ENCODE assay signal across 8 cellular contexts in genomic region chr1:26692793-26693490, GRCh38. TPM values are rescaled to one million over a fixed set of nuclear protein-coding genes. Genes with fewer than 3 reads are reported as not detected.
DNase-seq lines count a peak whose midpoint lies in the region; ATAC-seq, FAIRE-seq and TF ChIP-seq lines count a peak whose summit lies in the region.

No MANE protein-coding gene starts in this region.

- peak overlapping the region in 3 of 4 experiments; percentile 42 to 75 (median 65); a peak in 5 of 7 replicates for H3K9ac ChIP-seq in H1 (replicated peaks in 1 of 4; ENCODE audit: extremely low read depth in 1 of 4, low read depth in 3 of 4, low read length in 3 of 4)

- no peak overlapping the region for H2AK5ac ChIP-seq in H1 (ENCODE audit: low read depth, low read length)

- H4K20me1 ChIP-seq in H1 (replicated peaks in 1 of 2; ENCODE audit: control insufficient read depth in 1 of 2, insufficient read depth in 2 of 2, low read length in 2 of 2): peaks cover 0 to 2% of the 10 kb centered on the region in 2 experiments

- H2AFZ ChIP-seq in H1 (ENCODE audit: low read length): no peak overlapping the region

- no peak overlapping the region for H4K8ac ChIP-seq in H1 (ENCODE audit: extremely low read depth, insufficient read depth, low read length)

- TF ChIP-seq CTCF in H1 (IDR thresholded peaks at IDR 0.05; ENCODE audit: control extremely low read depth in 1 of 3, insufficient read depth in 1 of 3, low read depth in 1 of 3, low read length in 3 of 3): no peak

- H3K79me2 ChIP-seq in H1 (ENCODE audit: control insufficient read depth in 1 of 2, insufficient read depth in 2 of 2, low read length in 2 of 2): peaks cover 10 to 16% of the 10 kb centered on the region in 2 experiments

- H3K9me3 Mint-ChIP-seq in activated CD8-positive, alpha-beta memory T cell treated with anti-CD3 and anti-CD28 coated beads, Interleukin-2, amount 10 ng/mL, durations not matched to agents 7 days and 5 days (ENCODE audit: low read depth): no peaks in the 10 kb centered on the region

- peaks cover 32% of the 10 kb centered on the region for H3K4me1 Mint-ChIP-seq in activated CD8-positive, alpha-beta memory T cell treated with anti-CD3 and anti-CD28 coated beads, Interleukin-2, amount 10 ng/mL, durations not matched to agents 7 days and 5 days

- no peak for TF ChIP-seq EP300 in H1 (IDR thresholded peaks at IDR 0.05; ENCODE audit: borderline replicate concordance in 1 of 2, low read depth in 2 of 2, low read length in 2 of 2)

- H2BK120ac ChIP-seq in H1 (replicated peaks; ENCODE audit: low read depth, low read length): peak overlapping the region; percentile 70

- no peaks in the 10 kb centered on the region for H3K36me3 Mint-ChIP-seq in activated CD8-positive, alpha-beta memory T cell treated with anti-CD3 and anti-CD28 coated beads, Interleukin-2, amount 10 ng/mL, durations not matched to agents 7 days and 5 days

- peak overlapping the region; percentile 1; the same call in 1 of the 2 replicates for H2BK15ac ChIP-seq in H1 (ENCODE audit: low read length)

- no peaks in the 10 kb centered on the region for H3K27me3 ChIP-seq in H1 (replicated peaks in 1 of 4; ENCODE audit: control insufficient read depth in 3 of 4, extremely low read depth in 1 of 4, insufficient read depth in 3 of 4, low read length in 3 of 4)

- TF ChIP-seq RAD21 in H1 (IDR thresholded peaks at IDR 0.05 in 1 of 2, conservative IDR thresholded peaks at IDR 0.05 in 1 of 2; ENCODE audit: low read depth in 2 of 2, low read length in 2 of 2): peak; percentile 2 to 5; a peak in 1 of 4 replicates

- peak overlapping the region; percentile 69 for H2BK5ac ChIP-seq in H1 (ENCODE audit: low read depth, low read length)

- no peak overlapping the region for H3K14ac ChIP-seq in H1 (ENCODE audit: insufficient read length)

- WGBS in H1 (ENCODE audit: extremely low coverage in 1 of 2, insufficient coverage in 1 of 2, insufficient read length in 1 of 2, insufficient replicate concordance in 2 of 2, low coverage in 1 of 2, low lambda C conversion rate in 2 of 2, missing lambda C conversion rate in 1 of 2), 2 experiments: 3% methylated on average over 32 of the region's 34 CpGs; no CpG with 5 or more reads in 1 of the 2 experiments

- H3K27ac Mint-ChIP-seq in activated CD8-positive, alpha-beta memory T cell treated with anti-CD3 and anti-CD28 coated beads, Interleukin-2, amount 10 ng/mL, durations not matched to agents 7 days and 5 days: peak overlapping the region; percentile 98

- peak overlapping the region; percentile 53 for H2BK12ac ChIP-seq in H1 (ENCODE audit: low read depth, low read length)

- peak in 1 of 2 experiments; percentile 10; a peak in 1 of 3 replicates for TF ChIP-seq POLR2A in H1 (IDR thresholded peaks at IDR 0.05; ENCODE audit: control extremely low read depth in 1 of 2, low read depth in 2 of 2, low read length in 2 of 2)

- H3K36me3 ChIP-seq in H1 (ENCODE audit: control insufficient read depth in 2 of 4, insufficient read depth in 4 of 4, low read length in 3 of 4): no peaks in the 10 kb centered on the region

- peaks cover 11% of the 10 kb centered on the region for H3K23me2 ChIP-seq in H1 (ENCODE audit: low read depth, low read length)

- no peak overlapping the region for H3K4ac ChIP-seq in H1 (replicated peaks; ENCODE audit: insufficient read length, low read depth, low read length)

- H3K4me2 ChIP-seq in H1 (ENCODE audit: insufficient read depth in 1 of 2, low read depth in 2 of 2, low read length in 2 of 2): peak overlapping the region; percentile 75 to 86

- 0 out of 2 replicates have a peak, but pooled peaks cover 1% of the 10 kb centered on the region for H3K79me1 ChIP-seq in H1 (ENCODE audit: low read depth, low read length)

- no peak overlapping the region for H3K23ac ChIP-seq in H1 (ENCODE audit: insufficient read length)

- peak overlapping the region; percentile 84 for H3K56ac ChIP-seq in H1 (replicated peaks; ENCODE audit: insufficient read length, low read depth, low read length)

- H2BK20ac ChIP-seq in H1 (ENCODE audit: low read length): no peak overlapping the region

- no peaks in the 10 kb centered on the region for H3K27me3 Mint-ChIP-seq in activated CD8-positive, alpha-beta memory T cell treated with anti-CD3 and anti-CD28 coated beads, Interleukin-2, amount 10 ng/mL, durations not matched to agents 7 days and 5 days

- DNase-seq in A172 (ENCODE audit: low spot score): peak; percentile 91
- peak; percentile 87 for DNase-seq in HTR-8/SVneo (ENCODE audit: insufficient read length, low spot score)
- DNase-seq in NOMO-1 treated with dmso at 0.1 percent for 144 hours (lab: John Stamatoyannopoulos, UW; ENCODE audit: unreplicated experiment): peak; percentile 99
- peak; percentile 96 for DNase-seq in activated CD8-positive, alpha-beta memory T cell treated with anti-CD3 and anti-CD28 coated beads, Interleukin-2, amount 10 ng/mL, durations not matched to agents 7 days and 5 days
- DNase-seq in H1 (ENCODE audit: low read depth in 1 of 2, low spot score in 2 of 2): peak; percentile 92 to 93
- DNase-seq in medulla oblongata (ENCODE audit: extremely low spot score): peak; percentile 96
- DNase-seq in stimulated activated CD4-positive, alpha-beta T cell treated with anti-CD3 and anti-CD28 coated beads, TNF-alpha, amount 100 ng/mL, for 4 hours (ENCODE audit: low read depth in 3 of 3): peak; percentile 56 to 77 (median 70)

- peak overlapping the region; percentile 67 for H3K27ac ChIP-seq in H1 (ENCODE audit: low read depth, low read length)

- peak; percentile 76 for FAIRE-seq in HTR-8/SVneo (lab: Jason Lieb, UNC)
- FAIRE-seq in H1 (lab: Jason Lieb, UNC): peak; percentile 91

- peak overlapping the region; percentile 71 for H4K91ac ChIP-seq in H1 (replicated peaks; ENCODE audit: insufficient read length, low read length)

- peak overlapping the region; percentile 66; the same call in 1 of the 2 replicates for H3K18ac ChIP-seq in H1 (ENCODE audit: extremely low read depth, low read length)

- H3K4me3 Mint-ChIP-seq in activated CD8-positive, alpha-beta memory T cell treated with anti-CD3 and anti-CD28 coated beads, Interleukin-2, amount 10 ng/mL, durations not matched to agents 7 days and 5 days: peak overlapping the region; percentile 91

- H4K5ac ChIP-seq in H1 (ENCODE audit: insufficient read length, low read depth, low read length): peak overlapping the region; percentile 65

- peak; percentile 39 for ATAC-seq in GM18870 (IDR thresholded peaks at IDR 0.05; ENCODE audit: unreplicated experiment)
- ATAC-seq in activated CD8-positive, alpha-beta memory T cell treated with anti-CD3 and anti-CD28 coated beads, Interleukin-2, amount 10 ng/mL, durations not matched to agents 7 days and 5 days: peak; percentile 32

- POLR2A ChIA-PET in H1 (lab: Charles Lee; ENCODE audit: partially characterized antibody): interaction anchor here (1.0 to 14.4 kb wide), 12 partner anchors 10 to 207 kb away, joined by 3 to 118 read pairs (median 6); partner anchors contain the start of genes GPATCH3 and PIGV

- H3K9me3 ChIP-seq in H1 (ENCODE audit: insufficient read depth in 2 of 2, low read depth in 1 of 2, low read length in 1 of 2): no peaks in the 10 kb centered on the region

- CTCF ChIA-PET in activated CD8-positive, alpha-beta memory T cell treated with anti-CD3 and anti-CD28 coated beads, Interleukin-2, amount 10 ng/mL, durations not matched to agents 7 days and 5 days (lab: Charles Lee): interaction anchor here (0.7 to 5.4 kb wide), 21 partner anchors 9 to 221 kb away, joined by 3 to 79 read pairs (median 4); partner anchors contain the start of gene PIGV
- CTCF ChIA-PET in H1 (lab: Charles Lee; ENCODE audit: partially characterized antibody): interaction anchor here (0.6 to 5.1 kb wide), 16 partner anchors 9 to 93 kb away, joined by 3 to 41 read pairs (median 4); no protein-coding TSS in a partner anchor

- H3K4me1 ChIP-seq in H1 (replicated peaks in 1 of 4; ENCODE audit: control insufficient read depth in 3 of 4, insufficient read depth in 4 of 4, low read length in 3 of 4): peaks cover 9 to 14% (median 13%) of the 10 kb centered on the region in 4 experiments; a peak in 6 of 7 replicates

- H3K4me3 ChIP-seq in H1 (ENCODE audit: extremely low read depth in 1 of 4, insufficient read depth in 2 of 4, low read depth in 3 of 4, low read length in 4 of 4): peak overlapping the region; percentile 56 to 95 (median 59)

TF ChIP-seq in H1, 55 proteins besides CTCF, POLR2A, EP300 and RAD21 (continues in another document):
- TF ChIP-seq YY1 (IDR thresholded peaks at IDR 0.05; ENCODE audit: low read depth, low read length): peak; percentile 75
- no peak for TF ChIP-seq ZNF274 (IDR thresholded peaks at IDR 0.05; ENCODE audit: borderline replicate concordance, extremely low read depth, low read length)
- peak; percentile 28; the same call in 1 of the 2 replicates for TF ChIP-seq GTF2F1 (IDR thresholded peaks at IDR 0.05; ENCODE audit: borderline replicate concordance, low read depth, low read length)
- no peak for TF ChIP-seq BCL11A (IDR thresholded peaks at IDR 0.05; ENCODE audit: low read depth in 2 of 2, low read length in 2 of 2)
- no peak for TF ChIP-seq SP2 (IDR thresholded peaks at IDR 0.05; ENCODE audit: low read length)
- TF ChIP-seq POU5F1 (IDR thresholded peaks at IDR 0.05; ENCODE audit: low read depth, low read length): no peak
- TF ChIP-seq SP4 (IDR thresholded peaks at IDR 0.05; ENCODE audit: low read length): no peak
- 0 out of 2 replicates have a peak, but pooled peaks have one; percentile 55 for TF ChIP-seq TCF12 (IDR thresholded peaks at IDR 0.05; ENCODE audit: low read depth, low read length)
- TF ChIP-seq TBP (IDR thresholded peaks at IDR 0.05; ENCODE audit: low read depth, low read length): peak; percentile 69; the same call in 1 of the 2 replicates
- TF ChIP-seq JUND (IDR thresholded peaks at IDR 0.05; ENCODE audit: low read length): no peak
- peak; percentile 100 for TF ChIP-seq SP1 (IDR thresholded peaks at IDR 0.05; ENCODE audit: low read depth, low read length)
- TF ChIP-seq CREB1 (IDR thresholded peaks at IDR 0.05): peak; percentile 67

RNA-seq across cellular contexts. Expression of gene ARID1A, which starts 2.9 kb away (rescaled TPM):
- 8.3 and 9.8 TPM in 2 replicates for total RNA-seq in A172 (2014; rRNA removed; shearing (Covaris generic))
- total RNA-seq in activated CD8-positive, alpha-beta memory T cell treated with anti-CD3 and anti-CD28 coated beads, Interleukin-2, amount 10 ng/mL, durations not matched to agents 7 days and 5 days: 100 to 1,000 TPM in 1 of 2 experiments, 10 to 100 TPM in 1; 92.4 to 112 TPM
- 103 and 105 TPM in 2 replicates for total RNA-seq in H1 (2021; fragmentation: NEBNext Ultra II Directional; extraction: Animal tissue kit (Norgen Biotek cat#: 25700))
- 52.1 and 86.7 TPM in 2 replicates for polyA plus RNA-seq in H1 (2011; rRNA removed)
- 28.6 TPM for polyA plus RNA-seq in H1 (2011; cell fraction: cytosol; rRNA removed)
- 109 TPM for polyA plus RNA-seq in H1 (2011; cell fraction: nucleus; rRNA removed)
- polyA plus RNA-seq in H1 (2012, experiment 1 of 2): 88.4 to 102 TPM (median 96.6 TPM) in 4 replicates
- polyA plus RNA-seq in H1 (2012, experiment 2 of 2): 29.8 TPM
- polyA plus RNA-seq in H1 (2013, experiment 1 of 2): 55.4 TPM
- 52.4 TPM for polyA plus RNA-seq in H1 (2013, experiment 2 of 2)
- polyA minus RNA-seq in H1 (2011; rRNA and poly(A)+ RNA removed): 67.7 and 71.7 TPM in 2 replicates
- polyA minus RNA-seq in H1 (2011; cell fraction: cytosol; rRNA and poly(A)+ RNA removed): 90.5 TPM
- 63.8 TPM for polyA minus RNA-seq in H1 (2011; cell fraction: nucleus; rRNA and poly(A)+ RNA removed)

Comparison
In these comparisons a context has a peak if more than half of its experiments do, and no peak if none do; other contexts are left out.
1. Peak in every context shown above with its lines: DNase-seq, ATAC-seq, H3K4me3 ChIP-seq and H3K27ac ChIP-seq.